ENCODE assay signal across 28 cellular contexts in genomic region chr10:47073967-47074366, GRCh38.
"Had no signal": no experiment of that assay in that cellular context is flagged by ENCODE, and none has a peak within 500 bp of the region (broad histone marks: within the 10 kb centered on the region; RNA-seq: fewer than 3 reads in every experiment).

No MANE protein-coding gene starts in this region.

- H3K4me1 Mint-ChIP-seq: stimulated activated memory B cell treated with anti-CD40 and anti-IgM and Interleukin-4, amounts not matched to agents 10 μg/mL and 1 μg/mL and 100 μg/mL, for 72 hours had no signal

- H3K9me3 Mint-ChIP-seq: naive thymus-derived CD8-positive, alpha-beta T cell; nephron; neural crest cell; stimulated activated memory B cell treated with anti-CD40 and anti-IgM and Interleukin-4, amounts not matched to agents 10 μg/mL and 1 μg/mL and 100 μg/mL, for 72 hours; stimulated activated naive CD8-positive, alpha-beta T cell treated with anti-CD3 and anti-CD28 coated beads, Interleukin-15, amount 100 ng/mL, for 72 hours had no signal

- ATAC-seq: heart right ventricle; left colon; left lung; lower lobe of right lung; naive thymus-derived CD8-positive, alpha-beta T cell; pancreas; right cardiac atrium; stimulated activated memory B cell treated with anti-CD40 and anti-IgM and Interleukin-4, amounts not matched to agents 10 μg/mL and 1 μg/mL and 100 μg/mL, for 72 hours; stimulated activated naive CD8-positive, alpha-beta T cell treated with anti-CD3 and anti-CD28 coated beads, Interleukin-15, amount 100 ng/mL, for 72 hours had no signal

- H2AFZ ChIP-seq: hepatocyte had no signal

- H3K27ac ChIP-seq: heart right ventricle, hepatocyte, left lung, lower lobe of right lung, pancreas, prostate gland, tibial nerve, upper lobe of left lung had no signal

- H3K4me3 ChIP-seq: heart right ventricle, hepatocyte, left lung, lower lobe of right lung, pancreas, prostate gland, smooth muscle cell, tibial nerve, upper lobe of left lung had no signal

- H3K27me3 Mint-ChIP-seq: naive thymus-derived CD8-positive, alpha-beta T cell; stimulated activated naive CD8-positive, alpha-beta T cell treated with anti-CD3 and anti-CD28 coated beads, Interleukin-15, amount 100 ng/mL, for 72 hours had no signal

- H3K27ac Mint-ChIP-seq: nephron; stimulated activated memory B cell treated with anti-CD40 and anti-IgM and Interleukin-4, amounts not matched to agents 10 μg/mL and 1 μg/mL and 100 μg/mL, for 72 hours; stimulated activated naive CD8-positive, alpha-beta T cell treated with anti-CD3 and anti-CD28 coated beads, Interleukin-15, amount 100 ng/mL, for 72 hours had no signal

- H3K9me3 ChIP-seq: heart right ventricle, left lung, lower lobe of right lung, pancreas, prostate gland, tibial nerve, upper lobe of left lung had no signal

- H3K4me1 ChIP-seq: left lung, lower lobe of right lung, pancreas, prostate gland, tibial nerve, upper lobe of left lung had no signal

- H3K79me2 ChIP-seq: hepatocyte had no signal

- H3K36me3 Mint-ChIP-seq: naive thymus-derived CD8-positive, alpha-beta T cell; stimulated activated memory B cell treated with anti-CD40 and anti-IgM and Interleukin-4, amounts not matched to agents 10 μg/mL and 1 μg/mL and 100 μg/mL, for 72 hours had no signal

- FAIRE-seq: pancreas had no signal

- DNase-seq: heart right ventricle; kidney; left colon; left lung; lower lobe of right lung; mammary epithelial cell; mesenchymal stem cell; naive thymus-derived CD8-positive, alpha-beta T cell; nucleus accumbens; posterior cingulate gyrus; retina; right cardiac atrium; stimulated activated CD4-positive, alpha-beta T cell treated with anti-CD3 and anti-CD28 coated beads, Interleukin-1b, Interleukin-23, amount 100 ng/mL, for 48 hours; stimulated activated CD4-positive, alpha-beta T cell treated with anti-CD3 and anti-CD28 coated beads, Interleukin-2, amount 100 ng/mL, for 48 hours; stimulated activated CD4-positive, alpha-beta T cell treated with anti-CD3 and anti-CD28 coated beads, Interleukin-4, amount 100 ng/mL, for 4 hours; stimulated activated CD8-positive, alpha-beta memory T cell treated with anti-CD3 and anti-CD28 coated beads, Interleukin-4, amount 100 ng/mL, for 48 hours; stimulated activated naive CD4-positive, alpha-beta T cell treated with Interleukin-2 at 50 U/mL for 16 hours; stimulated activated naive CD8-positive, alpha-beta T cell treated with anti-CD3 and anti-CD28 coated beads, Interleukin-15, amount 100 ng/mL, for 72 hours; substantia nigra; upper lobe of left lung had no signal

- H3K27me3 ChIP-seq: hepatocyte, pancreas, upper lobe of left lung had no signal

- H3K4me2 ChIP-seq: hepatocyte, smooth muscle cell had no signal

- H3K4me3 Mint-ChIP-seq: naive thymus-derived CD8-positive, alpha-beta T cell; nephron; neural crest cell; stimulated activated memory B cell treated with anti-CD40 and anti-IgM and Interleukin-4, amounts not matched to agents 10 μg/mL and 1 μg/mL and 100 μg/mL, for 72 hours; stimulated activated naive CD8-positive, alpha-beta T cell treated with anti-CD3 and anti-CD28 coated beads, Interleukin-15, amount 100 ng/mL, for 72 hours had no signal

- H3K36me3 ChIP-seq: heart right ventricle, left lung, lower lobe of right lung, pancreas, prostate gland, tibial nerve, upper lobe of left lung had no signal
